9 cellular contexts compared by ENCODE assay signal in genomic region chrX:101057095-101057714, GRCh38. TPM values are rescaled to one million over a fixed set of nuclear protein-coding genes. Genes with fewer than 3 reads are reported as not detected.
DNase-seq lines count a peak whose midpoint lies in the region; ATAC-seq, FAIRE-seq and TF ChIP-seq lines count a peak whose summit lies in the region.
"Had no signal": no experiment of that assay in that cellular context is flagged by ENCODE, and none has a peak within 500 bp of the region (broad histone marks: within the 10 kb centered on the region; RNA-seq: fewer than 3 reads in every experiment).

No MANE protein-coding gene starts in this region.

- H3K36me3 Mint-ChIP-seq in Calu3 (ENCODE audit: insufficient read depth, unreplicated experiment): peaks cover under 1% of the 10 kb centered on the region
- H3K36me3 Mint-ChIP-seq: activated naive CD4-positive, alpha-beta T cell treated with anti-CD3 and anti-CD28 coated beads, Interleukin-2, amount 50 U/mL, for 24 hours had no signal

- no TSS peak for BruUV-seq in Calu3 (replicated peaks; lab: Mats Ljungman, UMichigan)

- FAIRE-seq in D721Med (lab: Jason Lieb, UNC): no peak

- ATAC-seq in GM21360 (IDR thresholded peaks at IDR 0.05; ENCODE audit: unreplicated experiment) (peak; percentile 94), HG03521 (IDR thresholded peaks at IDR 0.05; ENCODE audit: unreplicated experiment) (peak; percentile 83)

- CTCF ChIA-PET in Calu3 (lab: Charles Lee): no interaction called here

- DNase-seq in Calu3 (no peak), amniotic epithelial cell (ENCODE audit: low read depth) (peak; percentile 42), anterior cingulate cortex (lab: John Stamatoyannopoulos, UW) (no peak), occipital lobe (lab: John Stamatoyannopoulos, UW) (no peak), D721Med (ENCODE audit: insufficient read length, low spot score) (no peak), cardiac septum (ENCODE audit: low spot score) (no peak)

- TF ChIP-seq CTCF in Calu3 (IDR thresholded peaks at IDR 0.05; ENCODE audit: unreplicated experiment) (no peak), D721Med (IDR thresholded peaks at IDR 0.05; ENCODE audit: insufficient read depth, missing control alignments) (no peak)

- no peak overlapping the region for H3K4me3 Mint-ChIP-seq in Calu3 (ENCODE audit: low read depth, unreplicated experiment)
- H3K4me3 Mint-ChIP-seq: activated naive CD4-positive, alpha-beta T cell treated with anti-CD3 and anti-CD28 coated beads, Interleukin-2, amount 50 U/mL, for 24 hours had no signal

- intact Hi-C loops in Calu3 (cut with micrococcal nuclease; ENCODE audit: unreplicated experiment) (no loop called here), cardiac septum (cut with DNase I) (no loop called here)

- H3K9me3 Mint-ChIP-seq in Calu3 (ENCODE audit: low read depth, unreplicated experiment): peaks cover 4% of the 10 kb centered on the region
- H3K9me3 Mint-ChIP-seq: activated naive CD4-positive, alpha-beta T cell treated with anti-CD3 and anti-CD28 coated beads, Interleukin-2, amount 50 U/mL, for 24 hours had no signal

- peaks cover 12% of the 10 kb centered on the region for H3K4me1 Mint-ChIP-seq in Calu3 (ENCODE audit: low read depth, unreplicated experiment)

- peak overlapping the region; percentile 24 for H3K27ac Mint-ChIP-seq in Calu3 (ENCODE audit: unreplicated experiment)
- H3K27ac Mint-ChIP-seq: activated naive CD4-positive, alpha-beta T cell treated with anti-CD3 and anti-CD28 coated beads, Interleukin-2, amount 50 U/mL, for 24 hours had no signal

- H3K27me3 Mint-ChIP-seq in Calu3 (ENCODE audit: unreplicated experiment): no peaks in the 10 kb centered on the region
- H3K27me3 Mint-ChIP-seq: activated naive CD4-positive, alpha-beta T cell treated with anti-CD3 and anti-CD28 coated beads, Interleukin-2, amount 50 U/mL, for 24 hours had no signal

RNA-seq across cellular contexts. Expression of gene TRMT2B, which starts 5.3 kb away (rescaled TPM):
- total RNA-seq in Calu3 (2022) (16.7 and 18.5 TPM in 2 replicates), occipital lobe (8.7 TPM), cardiac septum (14.1 TPM)

RNA-seq across cellular contexts. Expression of gene TMEM35A, which starts 21.5 kb away (rescaled TPM):
- not detected in 2 replicates for total RNA-seq in Calu3 (2022)
- 66.4 TPM for total RNA-seq in occipital lobe
- total RNA-seq in cardiac septum: 0.11 TPM

RNA-seq across cellular contexts. Expression of gene CENPI, which starts 40.8 kb away (rescaled TPM):
- total RNA-seq in Calu3 (2022): 26.1 and 28.1 TPM in 2 replicates
- total RNA-seq in occipital lobe: 7.0 TPM
- total RNA-seq in cardiac septum: 0.46 TPM

Comparison
In these comparisons a context has a peak if more than half of its experiments do, and no peak if none do; other contexts are left out.
1. RNA of gene TMEM35A, which starts 21.5 kb away (total RNA-seq): 66.4 TPM in occipital lobe (single experiment); 0.11 TPM in cardiac septum (single experiment) and not detected in Calu3; every median in the first group is over 10 times any median in the second.